ENCODE assay signal across 22 cellular contexts in the genomic region with DNA sequence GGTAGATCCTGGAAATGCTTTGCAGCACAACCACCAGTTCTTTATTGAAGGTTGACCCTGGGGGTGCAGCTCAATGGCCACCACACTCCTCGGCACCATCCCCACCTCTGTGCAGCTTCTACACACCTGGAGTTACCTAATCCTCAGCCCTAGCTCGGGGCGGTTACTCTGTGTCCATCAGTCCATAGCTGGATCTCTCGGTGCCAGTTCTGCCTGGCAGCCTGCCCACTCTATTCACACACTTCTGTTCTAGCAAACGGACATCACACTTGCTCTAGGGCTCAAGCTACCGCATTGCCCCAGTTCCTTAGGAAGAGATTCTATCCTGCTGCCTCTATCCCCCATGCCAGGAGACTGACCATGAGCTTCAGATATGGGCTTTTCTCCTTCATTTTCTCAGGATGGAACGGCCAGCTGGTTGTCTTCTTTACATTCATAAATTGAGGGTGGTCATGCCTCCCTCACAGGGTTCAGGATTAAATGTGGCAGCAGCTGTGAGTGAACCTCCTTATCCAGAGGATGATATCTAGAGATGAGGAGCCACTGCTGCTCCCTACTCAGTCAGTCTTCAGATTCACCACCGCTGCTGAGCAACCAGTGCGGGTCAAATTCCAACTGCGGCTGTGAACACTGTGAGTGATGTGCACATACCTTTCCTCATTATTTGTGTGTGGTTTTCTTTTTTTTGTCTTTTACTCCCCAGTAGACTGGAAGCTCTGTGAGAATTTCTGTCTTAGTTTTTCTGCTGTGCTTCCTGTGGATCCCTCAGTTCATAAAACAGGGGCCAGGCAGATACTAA.
DNase-seq lines count a peak whose midpoint lies in the region; ATAC-seq, FAIRE-seq and TF ChIP-seq lines count a peak whose summit lies in the region.
"Had no signal": no experiment of that assay in that cellular context is flagged by ENCODE, and none has a peak within 500 bp of the region (broad histone marks: within the 10 kb centered on the region; RNA-seq: fewer than 3 reads in every experiment).

No MANE protein-coding gene starts in this region.

- TF ChIP-seq EP300 in HepG2 (IDR thresholded peaks at IDR 0.05; ENCODE audit: low read depth in 2 of 2, low read length in 2 of 2) (no peak), HepG2 (CRISPR knock-in tag; IDR thresholded peaks at IDR 0.05; ENCODE audit: borderline replicate concordance) (no peak)

- H3K4me1 ChIP-seq in right atrium auricular region (no peaks in the 10 kb centered on the region), HepG2 (ENCODE audit: insufficient read depth, low read length) (no peaks in the 10 kb centered on the region)
- H3K4me1 ChIP-seq: BLaER1 had no signal

- no peaks in the 10 kb centered on the region for H3K79me2 ChIP-seq in HepG2 (ENCODE audit: insufficient read depth, low read length)

- intact Hi-C loops in Right ventricle myocardium superior (cut with DNase I) (no loop called here), left cardiac atrium (cut with DNase I) (no loop called here), HepG2 (cut with micrococcal nuclease; ENCODE audit: unreplicated experiment) (no loop called here)

- TF ChIP-seq CTCF in right atrium auricular region (IDR thresholded peaks at IDR 0.05) (no peak), HepG2 (CRISPR knock-in tag; IDR thresholded peaks at IDR 0.05) (no peak)

- no TSS peak for BruUV-seq in HepG2 (replicated peaks; lab: Mats Ljungman, UMichigan)

- FAIRE-seq in HepG2 (lab: Jason Lieb, UNC) = no peak
- FAIRE-seq: A204.1, GM12878, GM19239 had no signal

- no peak for TF ChIP-seq POLR2A in HepG2 (IDR thresholded peaks at IDR 0.05; ENCODE audit: insufficient read depth in 1 of 2, low read depth in 2 of 2, low read length in 2 of 2)

- H3K27me3 ChIP-seq in right atrium auricular region (no peaks in the 10 kb centered on the region), HepG2 (ENCODE audit: control insufficient read depth in 1 of 2, insufficient read depth in 2 of 2, low read length in 2 of 2) (no peaks in the 10 kb centered on the region)
- H3K27me3 ChIP-seq: BLaER1 had no signal

- no peaks in the 10 kb centered on the region for H3K36me3 ChIP-seq in right atrium auricular region
- H3K36me3 ChIP-seq in HepG2 (replicated peaks in 1 of 2; ENCODE audit: control insufficient read depth in 1 of 2, insufficient read depth in 2 of 2, low read length in 2 of 2) = no peaks in the 10 kb centered on the region
- H3K36me3 ChIP-seq: BLaER1 had no signal

- WGBS in HepG2 (ENCODE audit: low lambda C conversion rate) = 3% methylated on average over 8 of the region's 10 CpGs

- H3K9me3 ChIP-seq in right atrium auricular region (no peaks in the 10 kb centered on the region), HepG2 (ENCODE audit: low read length) (no peaks in the 10 kb centered on the region)

- no peak overlapping the region for H3K27ac ChIP-seq in right atrium auricular region
- H3K27ac ChIP-seq in HepG2 (ENCODE audit: extremely low read length, insufficient read depth, low read length) = no peak overlapping the region
- H3K27ac ChIP-seq: BLaER1, KMS-11, SK-N-MC had no signal

- H2AFZ ChIP-seq in HepG2 (ENCODE audit: low read length) = no peak overlapping the region
- H2AFZ ChIP-seq: GM23338 had no signal

- peak; percentile 52 for DNase-seq in Right ventricle myocardium superior
- no peak for DNase-seq in right atrium auricular region (ENCODE audit: low spot score)
- DNase-seq in left cardiac atrium = peak; percentile 34
- DNase-seq in HepG2 (ENCODE audit: low spot score) = no peak
- no peak for DNase-seq in KG1 (lab: John Stamatoyannopoulos, UW)
- DNase-seq: Calu3; CD4-positive, alpha-beta memory T cell; NCI-H1417; NCI-H187; NCI-H345; NCI-H524 treated with DMSO at 0.1 percent for 48 hours had no signal

- ATAC-seq in Right ventricle myocardium superior (ENCODE audit: poor library complexity) (no peak), left cardiac atrium (peak in 1 of 2 donors; percentile 26), HepG2 (peak; percentile 90), HG03442 (IDR thresholded peaks at IDR 0.05; ENCODE audit: unreplicated experiment) (no peak), GM19467 (IDR thresholded peaks at IDR 0.05; ENCODE audit: unreplicated experiment) (no peak), HG02763 (IDR thresholded peaks at IDR 0.05; ENCODE audit: unreplicated experiment) (no peak)
- ATAC-seq: GM12878, GM23338, HCT116 had no signal

- in situ Hi-C loops in HepG2 (cut with HindIII; ENCODE audit: extremely low pct_ligation_motif_present, low pct_unique_long_range_greater_than_20kb) = no loop called here

- no peak overlapping the region for H3K4me3 ChIP-seq in right atrium auricular region
- no peak overlapping the region for H3K4me3 ChIP-seq in HepG2 (replicated peaks in 1 of 3; ENCODE audit: insufficient read depth in 1 of 3, low read depth in 2 of 3, low read length in 3 of 3)
- H3K4me3 ChIP-seq: BLaER1, GM12878, GM23338, SK-N-MC had no signal

- H3K4me2 ChIP-seq in HepG2 (ENCODE audit: low read depth, low read length) = no peak overlapping the region
- H3K4me2 ChIP-seq: BLaER1, GM23338, KMS-11 had no signal

- no peaks in the 10 kb centered on the region for H4K20me1 ChIP-seq in HepG2 (ENCODE audit: insufficient read depth, low read length)
- H4K20me1 ChIP-seq: BLaER1 had no signal

- no peak overlapping the region for H3K9ac ChIP-seq in HepG2 (ENCODE audit: insufficient read depth, low read depth, low read length)
- H3K9ac ChIP-seq: BLaER1, KMS-11 had no signal

- CTCF ChIA-PET in HepG2 (lab: Yijun Ruan, JAX; ENCODE audit: low intra/inter-chr PET ratio, low total read pairs) = no interaction called here

- no peak for TF ChIP-seq RAD21 in HepG2 (CRISPR knock-in tag; IDR thresholded peaks at IDR 0.05)

- POLR2A ChIA-PET in HepG2 (lab: Yijun Ruan, JAX) = no interaction called here

TF ChIP-seq in HepG2, 621 proteins besides CTCF, POLR2A, EP300 and RAD21:
- peak; percentile 38; the same call in 1 of the 2 replicates for TF ChIP-seq HNF4A (CRISPR knock-in tag; IDR thresholded peaks at IDR 0.05)
- 0 out of 2 replicates have a peak, but pooled peaks have one; percentile 24 for TF ChIP-seq HNF4G (IDR thresholded peaks at IDR 0.05; ENCODE audit: borderline replicate concordance, low read depth, low read length)
- no peak for TF ChIP-seq HNF4G (CRISPR knock-in tag; IDR thresholded peaks at IDR 0.05; ENCODE audit: borderline replicate concordance, low read depth)
- TF ChIP-seq NR3C1 (CRISPR knock-in tag; IDR thresholded peaks at IDR 0.05) = no peak

Comparison
In these comparisons a context has a peak if more than half of its experiments do, and no peak if none do; other contexts are left out.
1. DNase-seq: peak in Right ventricle myocardium superior (single experiment) and left cardiac atrium (single experiment); none in right atrium auricular region (single experiment), HepG2 (single experiment) and KG1 (single experiment).